35 cellular contexts compared by ENCODE assay signal in genomic region chr16:84270071-84270470, GRCh38. TPM values are rescaled to one million over a fixed set of nuclear protein-coding genes. Genes with fewer than 3 reads are reported as not detected.
"Had no signal": no experiment of that assay in that cellular context is flagged by ENCODE, and none has a peak within 500 bp of the region (broad histone marks: within the 10 kb centered on the region; RNA-seq: fewer than 3 reads in every experiment).

No MANE protein-coding gene starts in this region.

- H3K27me3 ChIP-seq: adrenal gland, Peyer's patch, SJSA1 had no signal

- H3K4me1 Mint-ChIP-seq: activated CD4-positive, alpha-beta T cell treated with anti-CD3 and anti-CD28 coated beads for 36 hours; activated CD4-positive, alpha-beta T cell treated with anti-CD3 and anti-CD28 coated beads, Interleukin-2, amount 10 ng/mL, durations not matched to agents 7 days and 5 days; WTC11 had no signal

- DNase-seq: activated CD4-positive, alpha-beta T cell treated with anti-CD3 and anti-CD28 coated beads for 36 hours; activated CD4-positive, alpha-beta T cell treated with anti-CD3 and anti-CD28 coated beads, Interleukin-2, amount 10 ng/mL, durations not matched to agents 7 days and 5 days; activated CD4-positive, alpha-beta T cell treated with anti-CD3 and anti-CD28 coated beads, Interleukin-2, amount 50 U/mL, for 48 hours; activated CD8-positive, alpha-beta T cell treated with anti-CD3 and anti-CD28 coated beads, Interleukin-2, amount 10 ng/mL, durations not matched to agents 7 days and 5 days; activated gamma-delta T cell; activated naive CD4-positive, alpha-beta T cell treated with Interleukin-2 at 50 U/mL for 16 hours; activated T-cell treated with anti-CD3 and anti-CD28 coated beads, Interleukin-2, amount 50 U/mL, for 24 hours; adrenal gland; central memory CD4-positive, alpha-beta T cell; NCI-H1092 treated with DMSO at 0.1 percent for 48 hours; NCI-H1417; NCI-H146; NCI-H187; NCI-H2029 treated with DMSO at 0.1 percent for 48 hours; NCI-H2107; NCI-H2171; NCI-H510A; NCI-H69; NK-92 treated with Interleukin-12 subunit alpha and Interleukin-12 subunit beta, amount 100 ng/mL, for 24 hours; PC-3; Peyer's patch; RPMI8226; SHP77 treated with DMSO at 0.1 percent for 48 hours; SK-N-SH had no signal

- H3K4me3 Mint-ChIP-seq: activated CD4-positive, alpha-beta T cell treated with anti-CD3 and anti-CD28 coated beads for 36 hours; activated CD4-positive, alpha-beta T cell treated with anti-CD3 and anti-CD28 coated beads, Interleukin-2, amount 10 ng/mL, durations not matched to agents 7 days and 5 days; activated CD8-positive, alpha-beta T cell treated with anti-CD3 and anti-CD28 coated beads, Interleukin-2, amount 10 ng/mL, durations not matched to agents 7 days and 5 days; activated T-cell treated with anti-CD3 and anti-CD28 coated beads, Interleukin-2, amount 50 U/mL, for 24 hours; brain; T-helper 1 cell treated with Interleukin-12 subunit alpha and Interleukin-12 subunit beta and Interleukin-4 antibody, amounts not matched to agents 30 μg/mL and 1 μg/mL, for 36 hours; T-helper 2 cell treated with Interferon-gamma antibody and Interleukin-4, amounts not matched to agents 5 μg/mL and 100 μg/mL, for 36 hours; WTC11 had no signal

- H3K9me3 Mint-ChIP-seq: activated CD4-positive, alpha-beta T cell treated with anti-CD3 and anti-CD28 coated beads, Interleukin-2, amount 10 ng/mL, durations not matched to agents 7 days and 5 days; activated naive CD4-positive, alpha-beta T cell treated with anti-CD3 and anti-CD28 coated beads, Interleukin-2, amount 50 U/mL, for 72 hours; activated T-cell treated with anti-CD3 and anti-CD28 coated beads, Interleukin-2, amount 50 U/mL, for 24 hours; activated T-helper 2 cell treated with anti-CD3 and anti-CD28 coated beads, Interferon-gamma antibody, Interleukin-2, Interleukin-4, amounts not matched to agents 10 μg/mL and 5 μg/mL and 100 μg/mL, durations not matched to agents 14 hours and 24 hours and 36 hours; brain; T-helper 1 cell treated with Interleukin-12 subunit alpha and Interleukin-12 subunit beta and Interleukin-4 antibody, amounts not matched to agents 30 μg/mL and 1 μg/mL, for 36 hours; T-helper 2 cell treated with Interferon-gamma antibody and Interleukin-4, amounts not matched to agents 5 μg/mL and 100 μg/mL, for 36 hours; WTC11 had no signal

- H3K27me3 Mint-ChIP-seq: activated CD4-positive, alpha-beta T cell treated with anti-CD3 and anti-CD28 coated beads for 36 hours had no signal

- H3K27ac Mint-ChIP-seq: activated CD4-positive, alpha-beta T cell treated with anti-CD3 and anti-CD28 coated beads for 36 hours; activated CD4-positive, alpha-beta T cell treated with anti-CD3 and anti-CD28 coated beads, Interleukin-2, amount 10 ng/mL, durations not matched to agents 7 days and 5 days; activated CD8-positive, alpha-beta T cell treated with anti-CD3 and anti-CD28 coated beads, Interleukin-2, amount 10 ng/mL, durations not matched to agents 7 days and 5 days; activated naive CD4-positive, alpha-beta T cell treated with anti-CD3 and anti-CD28 coated beads, Interleukin-2, amount 50 U/mL, for 72 hours; activated T-cell treated with anti-CD3 and anti-CD28 coated beads, Interleukin-2, amount 50 U/mL, for 24 hours; activated T-helper 2 cell treated with anti-CD3 and anti-CD28 coated beads, Interferon-gamma antibody, Interleukin-2, Interleukin-4, amounts not matched to agents 10 μg/mL and 5 μg/mL and 100 μg/mL, durations not matched to agents 14 hours and 24 hours and 36 hours; brain; T-helper 1 cell treated with Interleukin-12 subunit alpha and Interleukin-12 subunit beta and Interleukin-4 antibody, amounts not matched to agents 30 μg/mL and 1 μg/mL, for 36 hours; T-helper 2 cell treated with Interferon-gamma antibody and Interleukin-4, amounts not matched to agents 5 μg/mL and 100 μg/mL, for 36 hours; WTC11 had no signal

- H3K36me3 Mint-ChIP-seq: activated naive CD4-positive, alpha-beta T cell treated with anti-CD3 and anti-CD28 coated beads, Interleukin-2, amount 50 U/mL, for 72 hours; brain; WTC11 had no signal

- H3K9me3 ChIP-seq: adrenal gland, Peyer's patch, SJSA1, SK-N-SH had no signal

- ATAC-seq: activated CD4-positive, alpha-beta T cell treated with anti-CD3 and anti-CD28 coated beads for 36 hours; activated CD4-positive, CD25-positive, alpha-beta regulatory T cell treated with anti-CD3 and anti-CD28 coated beads, Interleukin-2, amount 50 U/mL, for 24 hours; activated CD8-positive, alpha-beta T cell treated with anti-CD3 and anti-CD28 coated beads, Interleukin-2, amount 10 ng/mL, durations not matched to agents 7 days and 5 days; activated naive CD4-positive, alpha-beta T cell treated with anti-CD3 and anti-CD28 coated beads, Interleukin-2, amount 50 U/mL, for 72 hours; K562; PC-3; WTC11 had no signal

- H3K4me1 ChIP-seq: adrenal gland, Peyer's patch, SJSA1 had no signal

- H3K4me3 ChIP-seq: adrenal gland, K562, Peyer's patch, SJSA1 had no signal

- H3K27ac ChIP-seq: adrenal gland, Peyer's patch, SJSA1 had no signal

- H3K36me3 ChIP-seq: adrenal gland, Peyer's patch, SJSA1 had no signal

- H3K4me2 ChIP-seq: SK-N-SH had no signal

RNA-seq across cellular contexts. Expression of gene WFDC1, which starts 24.6 kb away (rescaled TPM):
- total RNA-seq: activated CD4-positive, alpha-beta T cell treated with anti-CD3 and anti-CD28 coated beads for 36 hours; activated CD4-positive, alpha-beta T cell treated with anti-CD3 and anti-CD28 coated beads, Interleukin-2, amount 10 ng/mL, durations not matched to agents 7 days and 5 days; activated CD8-positive, alpha-beta T cell treated with anti-CD3 and anti-CD28 coated beads, Interleukin-2, amount 10 ng/mL, durations not matched to agents 7 days and 5 days; activated naive CD4-positive, alpha-beta T cell treated with anti-CD3 and anti-CD28 coated beads, Interleukin-2, amount 50 U/mL, for 72 hours; activated T-helper 2 cell treated with anti-CD3 and anti-CD28 coated beads, Interferon-gamma antibody, Interleukin-2, Interleukin-4, amounts not matched to agents 10 μg/mL and 5 μg/mL and 100 μg/mL, durations not matched to agents 14 hours and 24 hours and 36 hours; K562 had no signal

RNA-seq across cellular contexts. Expression of gene KCNG4, which starts 30.3 kb away (rescaled TPM):
- total RNA-seq: activated CD4-positive, alpha-beta T cell treated with anti-CD3 and anti-CD28 coated beads for 36 hours; activated CD4-positive, alpha-beta T cell treated with anti-CD3 and anti-CD28 coated beads, Interleukin-2, amount 10 ng/mL, durations not matched to agents 7 days and 5 days; activated CD8-positive, alpha-beta T cell treated with anti-CD3 and anti-CD28 coated beads, Interleukin-2, amount 10 ng/mL, durations not matched to agents 7 days and 5 days; activated naive CD4-positive, alpha-beta T cell treated with anti-CD3 and anti-CD28 coated beads, Interleukin-2, amount 50 U/mL, for 72 hours; activated T-helper 2 cell treated with anti-CD3 and anti-CD28 coated beads, Interferon-gamma antibody, Interleukin-2, Interleukin-4, amounts not matched to agents 10 μg/mL and 5 μg/mL and 100 μg/mL, durations not matched to agents 14 hours and 24 hours and 36 hours; astrocyte; K562; M059J; Peyer's patch; SJSA1; WTC11 had no signal
